In the genomic region with DNA sequence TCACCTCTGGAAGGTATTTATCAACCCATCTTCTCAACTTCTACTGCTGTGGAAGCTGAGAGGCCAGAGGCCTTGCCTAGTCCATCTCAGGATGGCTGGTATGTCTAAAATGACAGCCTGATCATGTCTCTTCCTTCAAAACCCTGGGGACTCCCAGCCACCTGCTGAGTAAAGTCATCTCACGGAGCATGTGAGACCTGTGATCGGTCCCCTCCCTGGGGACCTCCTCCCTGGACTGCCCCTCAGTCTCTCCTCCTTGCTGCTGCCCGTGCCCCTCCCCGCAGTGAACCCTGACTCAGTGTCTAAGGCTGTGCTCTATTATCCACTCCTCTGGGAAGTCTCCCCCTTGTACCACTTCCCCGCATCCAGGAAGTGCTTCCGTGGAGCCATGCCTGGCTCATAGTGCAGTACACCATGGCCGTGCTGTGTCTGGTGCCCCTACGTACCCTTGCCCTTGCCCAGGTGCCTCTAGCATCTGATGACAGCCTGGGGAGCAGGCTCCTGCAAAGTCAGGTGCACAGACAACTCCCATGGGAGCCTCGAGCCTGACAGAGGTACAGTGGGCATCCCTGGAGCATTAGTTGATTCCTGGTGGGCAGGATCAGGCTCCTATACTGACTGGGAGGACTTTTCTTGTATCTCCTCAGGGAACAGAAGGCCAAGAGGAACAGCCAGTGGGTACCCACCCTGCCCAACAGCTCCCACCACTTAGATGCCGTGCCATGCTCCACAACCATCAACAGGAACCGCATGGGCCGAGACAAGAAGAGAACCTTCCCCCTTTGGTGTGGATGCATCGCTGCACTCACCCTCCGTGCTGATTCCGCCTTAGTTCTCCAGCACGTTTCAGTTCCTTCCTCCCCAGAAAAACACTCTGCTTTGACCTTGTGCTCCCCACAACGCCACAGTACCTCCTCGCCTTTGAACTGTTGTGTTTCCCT, we compare ENCODE assay signal across 10 cellular contexts. TPM values are rescaled to one million over a fixed set of nuclear protein-coding genes. Genes with fewer than 3 reads are reported as not detected.
DNase-seq lines count a peak whose midpoint lies in the region; ATAC-seq and TF ChIP-seq lines count a peak whose summit lies in the region.
"Had no signal": no experiment of that assay in that cellular context is flagged by ENCODE, and none has a peak within 500 bp of the region (broad histone marks: within the 10 kb centered on the region; RNA-seq: fewer than 3 reads in every experiment).

No MANE protein-coding gene starts in this region.

- peaks cover 43% of the 10 kb centered on the region for H3K36me3 ChIP-seq in MG63

- no peak for TF ChIP-seq CTCF in GM13977 (IDR thresholded peaks at IDR 0.05; ENCODE audit: extremely low read depth, insufficient read depth, missing control alignments)
- no peak for TF ChIP-seq CTCF in chondrocyte (IDR thresholded peaks at IDR 0.05)
- no peak for TF ChIP-seq CTCF in foreskin fibroblast (IDR thresholded peaks at IDR 0.05; ENCODE audit: low read depth, low read length)

- H3K4me3 Mint-ChIP-seq in chondrocyte (ENCODE audit: unreplicated experiment) = no peak overlapping the region
- H3K4me3 Mint-ChIP-seq in activated T-cell treated with anti-CD3 and anti-CD28 coated beads, Interleukin-2, amount 50 U/mL, for 72 hours = no peak overlapping the region
- H3K4me3 Mint-ChIP-seq: CD4-positive, alpha-beta memory T cell had no signal

- H3K4me3 ChIP-seq in foreskin fibroblast (ENCODE audit: low read depth in 1 of 2, low read length in 2 of 2) (no peak overlapping the region), MG63 (no peak overlapping the region)

- no peaks in the 10 kb centered on the region for H3K27me3 ChIP-seq in MG63

- no peak overlapping the region for H3K27ac Mint-ChIP-seq in chondrocyte (ENCODE audit: unreplicated experiment)
- H3K27ac Mint-ChIP-seq in activated T-cell treated with anti-CD3 and anti-CD28 coated beads, Interleukin-2, amount 50 U/mL, for 72 hours = no peak overlapping the region

- H3K9me3 ChIP-seq in MG63 = no peaks in the 10 kb centered on the region

- H3K36me3 Mint-ChIP-seq in chondrocyte (ENCODE audit: low read depth) = peaks cover 46% of the 10 kb centered on the region
- peaks cover 6 to 13% of the 10 kb centered on the region in 2 donors for H3K36me3 Mint-ChIP-seq in activated T-cell treated with anti-CD3 and anti-CD28 coated beads, Interleukin-2, amount 50 U/mL, for 72 hours (ENCODE audit: insufficient read depth in 2 of 2)

- H3K9me3 Mint-ChIP-seq in chondrocyte (ENCODE audit: low read depth) = no peaks in the 10 kb centered on the region
- H3K9me3 Mint-ChIP-seq in activated T-cell treated with anti-CD3 and anti-CD28 coated beads, Interleukin-2, amount 50 U/mL, for 72 hours = no peaks in the 10 kb centered on the region
- H3K9me3 Mint-ChIP-seq: CD4-positive, alpha-beta memory T cell had no signal

- DNase-seq in GM13977 (ENCODE audit: low spot score) (peak; percentile 77), chondrocyte (ENCODE audit: low spot score) (peak; percentile 78), foreskin fibroblast (no peak), MG63 (no peak), KG1 (lab: John Stamatoyannopoulos, UW) (no peak)
- no peak for DNase-seq in activated T-cell treated with anti-CD3 and anti-CD28 coated beads, Interleukin-2, amount 50 U/mL, for 72 hours
- DNase-seq: CD4-positive, alpha-beta memory T cell had no signal

- H3K27me3 Mint-ChIP-seq in chondrocyte (ENCODE audit: low read depth) = no peaks in the 10 kb centered on the region
- H3K27me3 Mint-ChIP-seq in activated T-cell treated with anti-CD3 and anti-CD28 coated beads, Interleukin-2, amount 50 U/mL, for 72 hours (ENCODE audit: low read depth) = no peaks in the 10 kb centered on the region
- H3K27me3 Mint-ChIP-seq: CD4-positive, alpha-beta memory T cell had no signal

- ATAC-seq in GM19468 (IDR thresholded peaks at IDR 0.05; ENCODE audit: extremely low read depth, unreplicated experiment) = peak; percentile 42
- ATAC-seq in HG03108 (IDR thresholded peaks at IDR 0.05; ENCODE audit: unreplicated experiment) = peak; percentile 73
- ATAC-seq in activated T-cell treated with anti-CD3 and anti-CD28 coated beads, Interleukin-2, amount 50 U/mL, for 72 hours (replicated peaks in 1 of 2) = no peak

- in situ Hi-C loops in GM13977 (cut with MboI; ENCODE audit: low pct_unique_long_range_greater_than_20kb, low sequenced_read_pairs, unreplicated experiment) = no loop called here

- peaks cover 11% of the 10 kb centered on the region for H3K4me1 Mint-ChIP-seq in chondrocyte (ENCODE audit: low read depth)
- H3K4me1 Mint-ChIP-seq in activated T-cell treated with anti-CD3 and anti-CD28 coated beads, Interleukin-2, amount 50 U/mL, for 72 hours (ENCODE audit: low read depth) = no peaks in the 10 kb centered on the region
- H3K4me1 Mint-ChIP-seq: CD4-positive, alpha-beta memory T cell had no signal

RNA-seq across cellular contexts. Expression of gene SMARCB1, which starts 13.8 kb away (rescaled TPM):
- total RNA-seq in chondrocyte = 102 to 133 TPM (median 114 TPM) in 3 replicates
- 10 to 100 TPM; 67.4 to 83.0 TPM for total RNA-seq in activated T-cell treated with anti-CD3 and anti-CD28 coated beads, Interleukin-2, amount 50 U/mL, for 72 hours
- 70.8 and 109 TPM in 2 replicates for total RNA-seq in MG63 (2014; rRNA removed; shearing (Covaris generic); ENCODE audit: low replicate concordance)

RNA-seq across cellular contexts. Expression of gene MMP11, which starts 27.9 kb away (rescaled TPM):
- total RNA-seq in chondrocyte = 68.4 to 172 TPM (median 169 TPM) in 3 replicates
- total RNA-seq in activated T-cell treated with anti-CD3 and anti-CD28 coated beads, Interleukin-2, amount 50 U/mL, for 72 hours = under 1 TPM; 0.46 to 0.56 TPM
- 2.0 and 4.9 TPM in 2 replicates for total RNA-seq in MG63 (2014; rRNA removed; shearing (Covaris generic); ENCODE audit: low replicate concordance)

RNA-seq across cellular contexts. Expression of gene CHCHD10, which starts 32.8 kb away (rescaled TPM):
- 42.6 to 78.5 TPM (median 62.2 TPM) in 3 replicates for total RNA-seq in chondrocyte
- 10 to 100 TPM; 54.4 to 62.5 TPM for total RNA-seq in activated T-cell treated with anti-CD3 and anti-CD28 coated beads, Interleukin-2, amount 50 U/mL, for 72 hours
- total RNA-seq in MG63 (2014; rRNA removed; shearing (Covaris generic); ENCODE audit: low replicate concordance) = 0.26 TPM in 1 of 2 replicates, not detected in the other

RNA-seq across cellular contexts. Expression of gene C22orf15, which starts 37.8 kb away (rescaled TPM):
- not detected in 3 replicates for total RNA-seq in chondrocyte
- total RNA-seq in activated T-cell treated with anti-CD3 and anti-CD28 coated beads, Interleukin-2, amount 50 U/mL, for 72 hours = 1 to 10 TPM in 1 of 2 donors, under 1 TPM in 1; 0.72 to 1.5 TPM
- total RNA-seq in MG63 (2014; rRNA removed; shearing (Covaris generic); ENCODE audit: low replicate concordance) = 0.30 TPM in 1 of 2 replicates, not detected in the other
- total RNA-seq: skeletal muscle tissue had no signal

RNA-seq across cellular contexts. Expression of gene DERL3, which starts 38.2 kb away (rescaled TPM):
- total RNA-seq in chondrocyte = 1.3 to 4.6 TPM (median 2.0 TPM) in 3 replicates
- total RNA-seq in activated T-cell treated with anti-CD3 and anti-CD28 coated beads, Interleukin-2, amount 50 U/mL, for 72 hours = 1 to 10 TPM; 2.6 to 5.2 TPM
- total RNA-seq in MG63 (2014; rRNA removed; shearing (Covaris generic); ENCODE audit: low replicate concordance) = 0.42 and 0.72 TPM in 2 replicates

Comparison
In these comparisons a context has a peak if more than half of its experiments do, and no peak if none do; other contexts are left out.
1. DNase-seq: peak in GM13977 (single experiment) and chondrocyte (single experiment); none in activated T-cell treated with anti-CD3 and anti-CD28 coated beads, Interleukin-2, amount 50 U/mL, for 72 hours (0 of 2), foreskin fibroblast (0 of 2), MG63 (single experiment) and KG1 (single experiment).
2. ATAC-seq: peak in GM19468 (single experiment) and HG03108 (single experiment); none in activated T-cell treated with anti-CD3 and anti-CD28 coated beads, Interleukin-2, amount 50 U/mL, for 72 hours (0 of 2).
3. RNA of gene MMP11, which starts 27.9 kb away (total RNA-seq): 68.4 to 172 TPM in chondrocyte; 2.0 to 4.9 TPM in MG63 and 0.46 to 0.56 TPM in activated T-cell treated with anti-CD3 and anti-CD28 coated beads, Interleukin-2, amount 50 U/mL, for 72 hours; every median in the first group is over 10 times any median in the second.
4. RNA of gene CHCHD10, which starts 32.8 kb away (total RNA-seq): 54.4 to 62.5 TPM in activated T-cell treated with anti-CD3 and anti-CD28 coated beads, Interleukin-2, amount 50 U/mL, for 72 hours and 42.6 to 78.5 TPM in chondrocyte; 0.26 TPM in MG63; every median in the first group is over 10 times any median in the second.